In genomic region chr1:151893176-151893924, GRCh38 we compare ENCODE assay signal across 27 cellular contexts. TPM values are rescaled to one million over a fixed set of nuclear protein-coding genes. Genes with fewer than 3 reads are reported as not detected.
A peak's percentile ranks its signal among the peaks of the same experiment; 100 is the strongest.
DNase-seq lines count a peak whose midpoint lies in the region; FAIRE-seq and TF ChIP-seq lines count a peak whose summit lies in the region.
"Had no signal": no experiment of that assay in that cellular context is flagged by ENCODE, and none has a peak within 500 bp of the region (broad histone marks: within the 10 kb centered on the region; RNA-seq: fewer than 3 reads in every experiment).

No MANE protein-coding gene starts in this region.

- intact Hi-C loops in activated CD4-positive, alpha-beta memory T cell treated with anti-CD3 and anti-CD28 coated beads for 36 hours (cut with micrococcal nuclease): no loop called here

- H3K27me3 ChIP-seq in bronchial epithelial cell (ENCODE audit: control insufficient read depth, insufficient read depth, low read length) (no peaks in the 10 kb centered on the region), mesenchymal stem cell (ENCODE audit: control insufficient read depth in 1 of 2, insufficient read depth in 1 of 2, low read length in 2 of 2) (no peaks in the 10 kb centered on the region)
- H3K27me3 ChIP-seq: BLaER1, gastrocnemius medialis, ovary, right atrium auricular region, upper lobe of left lung had no signal

- no peaks in the 10 kb centered on the region for H3K9me3 ChIP-seq in mesenchymal stem cell (ENCODE audit: control insufficient read depth, low read length)
- H3K9me3 ChIP-seq: gastrocnemius medialis, ovary, right atrium auricular region, upper lobe of left lung had no signal

- no peak overlapping the region for H3K4me3 ChIP-seq in bronchial epithelial cell (ENCODE audit: low read depth, low read length)
- no peak overlapping the region for H3K4me3 ChIP-seq in mesenchymal stem cell (ENCODE audit: insufficient read depth in 1 of 2, low read depth in 1 of 2, low read length in 2 of 2)
- H3K4me3 ChIP-seq: BLaER1, gastrocnemius medialis, ovary, right atrium auricular region, upper lobe of left lung had no signal

- no peak overlapping the region for H3K4me2 ChIP-seq in mesenchymal stem cell (ENCODE audit: low read length, poor library complexity, severe bottlenecking)
- H3K4me2 ChIP-seq: BLaER1 had no signal

- FAIRE-seq in bronchial epithelial cell (lab: Jason Lieb, UNC): no peak

- no peak overlapping the region for H3K14ac ChIP-seq in mesenchymal stem cell (ENCODE audit: low read length in 2 of 2)

- H3K4me1 ChIP-seq in mesenchymal stem cell (ENCODE audit: control insufficient read depth, insufficient read depth, low read depth, low read length): peaks cover 3% of the 10 kb centered on the region
- H3K4me1 ChIP-seq: BLaER1, right atrium auricular region had no signal

- no peak overlapping the region for H3K27ac ChIP-seq in mesenchymal stem cell (ENCODE audit: low read length, poor library complexity, severe bottlenecking)
- H3K27ac ChIP-seq: BLaER1, gastrocnemius medialis, HL-60, ovary, right atrium auricular region, upper lobe of left lung had no signal

- H3K23ac ChIP-seq in mesenchymal stem cell (ENCODE audit: low read length in 2 of 2): no peak overlapping the region

- CTCF ChIA-PET in activated CD4-positive, alpha-beta memory T cell treated with anti-CD3 and anti-CD28 coated beads for 36 hours (lab: Charles Lee): interaction anchor here (0.7 kb wide), 1 partner anchor 108 kb away, joined by 3 read pairs; no protein-coding TSS in a partner anchor
- CTCF ChIA-PET in activated CD4-positive, alpha-beta memory T cell treated with anti-CD3 and anti-CD28 coated beads, Interleukin-2, amount 10 ng/mL, durations not matched to agents 7 days and 5 days (lab: Charles Lee): interaction anchor here (0.7 to 0.8 kb wide), 2 partner anchors 27 to 36 kb away, joined by 3 to 6 read pairs; no protein-coding TSS in a partner anchor

- no peak overlapping the region for H4K91ac ChIP-seq in mesenchymal stem cell (ENCODE audit: low read length)

- H2AK5ac ChIP-seq in mesenchymal stem cell (ENCODE audit: low read length, severe bottlenecking): no peak overlapping the region

- TF ChIP-seq CTCF in HFFc6 (IDR thresholded peaks at IDR 0.05) (no peak), bronchial epithelial cell (IDR thresholded peaks at IDR 0.05; ENCODE audit: insufficient read depth, low read length, severe bottlenecking) (no peak)

- no peak overlapping the region for H3K4ac ChIP-seq in mesenchymal stem cell (ENCODE audit: low read depth in 1 of 2, low read length in 2 of 2)

- H3K18ac ChIP-seq in mesenchymal stem cell (ENCODE audit: low read depth in 1 of 2, low read length in 2 of 2): no peak overlapping the region

- POLR2A ChIA-PET in activated CD4-positive, alpha-beta memory T cell treated with anti-CD3 and anti-CD28 coated beads for 36 hours (lab: Charles Lee): no interaction called here
- POLR2A ChIA-PET in activated CD4-positive, alpha-beta memory T cell treated with anti-CD3 and anti-CD28 coated beads, Interleukin-2, amount 10 ng/mL, durations not matched to agents 7 days and 5 days (lab: Charles Lee): interaction anchor here (1.2 to 3.1 kb wide), 2 partner anchors 12 to 15 kb away, joined by 3 to 14 read pairs; partner anchors contain the start of gene THEM4

- peaks cover 19% of the 10 kb centered on the region for H3K79me1 ChIP-seq in mesenchymal stem cell (replicated peaks; ENCODE audit: low read length, poor library complexity, severe bottlenecking)

- no peak overlapping the region for H4K8ac ChIP-seq in mesenchymal stem cell (ENCODE audit: low read length)

- H3K27ac Mint-ChIP-seq in activated CD4-positive, alpha-beta memory T cell treated with anti-CD3 and anti-CD28 coated beads for 36 hours: peak overlapping the region; percentile 62
- H3K27ac Mint-ChIP-seq in activated CD4-positive, alpha-beta memory T cell treated with anti-CD3 and anti-CD28 coated beads, Interleukin-2, amount 10 ng/mL, durations not matched to agents 7 days and 5 days: no peak overlapping the region
- H3K27ac Mint-ChIP-seq in HFFc6: peak overlapping the region; percentile 32
- H3K27ac Mint-ChIP-seq: natural killer cell treated with Interleukin-12 subunit alpha and Interleukin-12 subunit beta and Interleukin-15 and Interleukin-18, amount 100 ng/mL, for 72 hours had no signal

- no peak overlapping the region for H2BK5ac ChIP-seq in mesenchymal stem cell (ENCODE audit: low read depth, low read length, poor library complexity, severe bottlenecking)

- H2BK15ac ChIP-seq in mesenchymal stem cell (ENCODE audit: low read depth, poor library complexity, severe bottlenecking): no peak overlapping the region

- no peak for DNase-seq in activated CD4-positive, alpha-beta memory T cell treated with anti-CD3 and anti-CD28 coated beads for 36 hours
- DNase-seq in activated CD4-positive, alpha-beta memory T cell treated with anti-CD3 and anti-CD28 coated beads, Interleukin-2, amount 10 ng/mL, durations not matched to agents 7 days and 5 days: no peak
- DNase-seq in HFFc6 (no peak), bronchial epithelial cell (ENCODE audit: low read depth) (peak; percentile 8), mesenchymal stem cell (peak; percentile 16), NCI-H1048 (lab: John Stamatoyannopoulos, UW) (no peak), hippocampal formation (lab: John Stamatoyannopoulos, UW) (no peak), AG08396 (ENCODE audit: low spot score) (no peak)
- DNase-seq: activated CD4-positive, alpha-beta T cell treated with anti-CD3 and anti-CD28 coated beads for 4 hours; activated naive CD8-positive, alpha-beta T cell treated with anti-CD3 and anti-CD28 coated beads, Interleukin-2, amount 10 ng/mL, durations not matched to agents 7 days and 5 days; DMS 273 treated with DMSO at 0.1 percent for 48 hours; gastrocnemius medialis; GDM1; kidney glomerular epithelial cell; mesendoderm; NCI-H146; NCI-H2171 treated with DMSO at 0.1 percent for 48 hours; NCI-H526 treated with DMSO at 0.1 percent for 48 hours; ovary; stimulated activated CD4-positive, alpha-beta T cell treated with anti-CD3 and anti-CD28 coated beads, Interleukin-12 subunit alpha, Interleukin-12 subunit beta, amount 100 ng/mL, for 4 hours; SW 1271; upper lobe of left lung had no signal

- no peak overlapping the region for H2BK120ac ChIP-seq in mesenchymal stem cell (ENCODE audit: low read depth, low read length)

- no peak overlapping the region for H3K4me3 Mint-ChIP-seq in activated CD4-positive, alpha-beta memory T cell treated with anti-CD3 and anti-CD28 coated beads for 36 hours
- no peak overlapping the region for H3K4me3 Mint-ChIP-seq in activated CD4-positive, alpha-beta memory T cell treated with anti-CD3 and anti-CD28 coated beads, Interleukin-2, amount 10 ng/mL, durations not matched to agents 7 days and 5 days
- H3K4me3 Mint-ChIP-seq in HFFc6: no peak overlapping the region
- H3K4me3 Mint-ChIP-seq: activated naive CD8-positive, alpha-beta T cell treated with anti-CD3 and anti-CD28 coated beads, Interleukin-2, amount 10 ng/mL, durations not matched to agents 7 days and 5 days; natural killer cell treated with Interleukin-12 subunit alpha and Interleukin-12 subunit beta and Interleukin-15 and Interleukin-18, amount 100 ng/mL, for 72 hours had no signal

- H3K9me3 Mint-ChIP-seq in activated CD4-positive, alpha-beta memory T cell treated with anti-CD3 and anti-CD28 coated beads for 36 hours: no peaks in the 10 kb centered on the region
- H3K9me3 Mint-ChIP-seq in activated CD4-positive, alpha-beta memory T cell treated with anti-CD3 and anti-CD28 coated beads, Interleukin-2, amount 10 ng/mL, durations not matched to agents 7 days and 5 days: no peaks in the 10 kb centered on the region
- H3K9me3 Mint-ChIP-seq in HFFc6: no peaks in the 10 kb centered on the region
- H3K9me3 Mint-ChIP-seq: activated naive CD8-positive, alpha-beta T cell treated with anti-CD3 and anti-CD28 coated beads, Interleukin-2, amount 10 ng/mL, durations not matched to agents 7 days and 5 days; natural killer cell treated with Interleukin-12 subunit alpha and Interleukin-12 subunit beta and Interleukin-15 and Interleukin-18, amount 100 ng/mL, for 72 hours had no signal

- H3K4me1 Mint-ChIP-seq in activated CD4-positive, alpha-beta memory T cell treated with anti-CD3 and anti-CD28 coated beads for 36 hours (ENCODE audit: low read depth): peaks cover 51% of the 10 kb centered on the region
- peaks cover 49% of the 10 kb centered on the region for H3K4me1 Mint-ChIP-seq in activated CD4-positive, alpha-beta memory T cell treated with anti-CD3 and anti-CD28 coated beads, Interleukin-2, amount 10 ng/mL, durations not matched to agents 7 days and 5 days
- peaks cover 28% of the 10 kb centered on the region for H3K4me1 Mint-ChIP-seq in HFFc6 (ENCODE audit: low read depth)

- H3K9ac ChIP-seq in mesenchymal stem cell (ENCODE audit: low read length): no peak overlapping the region
- H3K9ac ChIP-seq: BLaER1 had no signal

- no peaks in the 10 kb centered on the region for H3K27me3 Mint-ChIP-seq in activated CD4-positive, alpha-beta memory T cell treated with anti-CD3 and anti-CD28 coated beads for 36 hours
- no peaks in the 10 kb centered on the region for H3K27me3 Mint-ChIP-seq in activated CD4-positive, alpha-beta memory T cell treated with anti-CD3 and anti-CD28 coated beads, Interleukin-2, amount 10 ng/mL, durations not matched to agents 7 days and 5 days
- H3K27me3 Mint-ChIP-seq in HFFc6 (ENCODE audit: insufficient read depth): peaks cover 3% of the 10 kb centered on the region; the same call in 1 of the 2 replicates
- H3K27me3 Mint-ChIP-seq: activated naive CD8-positive, alpha-beta T cell treated with anti-CD3 and anti-CD28 coated beads, Interleukin-2, amount 10 ng/mL, durations not matched to agents 7 days and 5 days; natural killer cell treated with Interleukin-12 subunit alpha and Interleukin-12 subunit beta and Interleukin-15 and Interleukin-18, amount 100 ng/mL, for 72 hours had no signal

- H3K36me3 ChIP-seq in bronchial epithelial cell (ENCODE audit: control insufficient read depth, insufficient read depth, low read length) (no peaks in the 10 kb centered on the region), mesenchymal stem cell (ENCODE audit: control insufficient read depth in 1 of 2, insufficient read depth in 2 of 2, low read depth in 1 of 2, low read length in 2 of 2) (peaks cover 2 to 65% of the 10 kb centered on the region in 2 experiments)
- H3K36me3 ChIP-seq: BLaER1, ovary had no signal

- no peak overlapping the region for H2AFZ ChIP-seq in mesenchymal stem cell (ENCODE audit: low read depth, low read length)

- no peak overlapping the region for H2BK12ac ChIP-seq in mesenchymal stem cell (ENCODE audit: low read length in 2 of 2)

- WGBS in mesenchymal stem cell: 96% methylated on average over 5 of the region's 9 CpGs

- peaks cover 51% of the 10 kb centered on the region for H3K36me3 Mint-ChIP-seq in activated CD4-positive, alpha-beta memory T cell treated with anti-CD3 and anti-CD28 coated beads for 36 hours
- peaks cover 63% of the 10 kb centered on the region for H3K36me3 Mint-ChIP-seq in activated CD4-positive, alpha-beta memory T cell treated with anti-CD3 and anti-CD28 coated beads, Interleukin-2, amount 10 ng/mL, durations not matched to agents 7 days and 5 days (ENCODE audit: low read depth)
- H3K36me3 Mint-ChIP-seq in HFFc6 (ENCODE audit: low read depth): peaks cover 23% of the 10 kb centered on the region

RNA-seq across cellular contexts. Expression of gene THEM4, which starts 16.0 kb away (rescaled TPM):
- 10 to 100 TPM; 19.6 to 24.9 TPM for total RNA-seq in activated CD4-positive, alpha-beta memory T cell treated with anti-CD3 and anti-CD28 coated beads for 36 hours
- 10 to 100 TPM; 26.3 to 28.6 TPM for total RNA-seq in activated CD4-positive, alpha-beta memory T cell treated with anti-CD3 and anti-CD28 coated beads, Interleukin-2, amount 10 ng/mL, durations not matched to agents 7 days and 5 days
- total RNA-seq in HFFc6 (2021; fragmentation: NEBNext Ultra II Directional; extraction: Animal tissue kit (Norgen Biotek cat#: 25700)): 10 to 100 TPM in 1 of 6 experiments, 1 to 10 TPM in 5; 8.0 to 10.1 (median 9.3) TPM
- total RNA-seq in bronchial epithelial cell: 6.7 and 9.7 TPM in 2 replicates
- polyA plus RNA-seq in mesenchymal stem cell (2013, experiment 1 of 2): 13.4 TPM
- 13.6 TPM for polyA plus RNA-seq in mesenchymal stem cell (2013, experiment 2 of 2)

RNA-seq across cellular contexts. Expression of gene THEM5, which starts 39.8 kb away (rescaled TPM):
- not detected for total RNA-seq in activated CD4-positive, alpha-beta memory T cell treated with anti-CD3 and anti-CD28 coated beads for 36 hours
- not detected for total RNA-seq in activated CD4-positive, alpha-beta memory T cell treated with anti-CD3 and anti-CD28 coated beads, Interleukin-2, amount 10 ng/mL, durations not matched to agents 7 days and 5 days
- total RNA-seq in HFFc6 (2021; fragmentation: NEBNext Ultra II Directional; extraction: Animal tissue kit (Norgen Biotek cat#: 25700)): not detected
- total RNA-seq in bronchial epithelial cell: not detected in 2 replicates
- polyA plus RNA-seq in mesenchymal stem cell (2013, experiment 1 of 2): not detected
- not detected for polyA plus RNA-seq in mesenchymal stem cell (2013, experiment 2 of 2)
- total RNA-seq: A172; activated naive CD8-positive, alpha-beta T cell treated with anti-CD3 and anti-CD28 coated beads, Interleukin-2, amount 10 ng/mL, durations not matched to agents 7 days and 5 days; gastrocnemius medialis; natural killer cell treated with Interleukin-12 subunit alpha and Interleukin-12 subunit beta and Interleukin-15 and Interleukin-18, amount 100 ng/mL, for 72 hours; ovary; right atrium auricular region; upper lobe of left lung had no signal

RNA-seq across cellular contexts. Expression of gene C2CD4D, which starts 53.7 kb away (rescaled TPM):
- 1 to 10 TPM; 3.3 to 3.9 TPM for total RNA-seq in activated CD4-positive, alpha-beta memory T cell treated with anti-CD3 and anti-CD28 coated beads for 36 hours
- 1 to 10 TPM; 3.0 to 3.7 TPM for total RNA-seq in activated CD4-positive, alpha-beta memory T cell treated with anti-CD3 and anti-CD28 coated beads, Interleukin-2, amount 10 ng/mL, durations not matched to agents 7 days and 5 days
- total RNA-seq in HFFc6 (2021; fragmentation: NEBNext Ultra II Directional; extraction: Animal tissue kit (Norgen Biotek cat#: 25700)): not detected
- total RNA-seq in bronchial epithelial cell: not detected in 2 replicates
- polyA plus RNA-seq in mesenchymal stem cell (2013, experiment 1 of 2): not detected
- not detected for polyA plus RNA-seq in mesenchymal stem cell (2013, experiment 2 of 2)
- total RNA-seq: A172, gastrocnemius medialis, right atrium auricular region had no signal

Comparison
In these comparisons a context has a peak if more than half of its experiments do, and no peak if none do; other contexts are left out.
1. DNase-seq: peak in bronchial epithelial cell (single experiment) and mesenchymal stem cell (single experiment); none in activated CD4-positive, alpha-beta memory T cell treated with anti-CD3 and anti-CD28 coated beads for 36 hours (single experiment), activated CD4-positive, alpha-beta memory T cell treated with anti-CD3 and anti-CD28 coated beads, Interleukin-2, amount 10 ng/mL, durations not matched to agents 7 days and 5 days (single experiment), HFFc6 (single experiment), NCI-H1048 (single experiment), hippocampal formation (0 of 2) and AG08396 (single experiment).